11 cellular contexts compared by ENCODE assay signal in the genomic region with DNA sequence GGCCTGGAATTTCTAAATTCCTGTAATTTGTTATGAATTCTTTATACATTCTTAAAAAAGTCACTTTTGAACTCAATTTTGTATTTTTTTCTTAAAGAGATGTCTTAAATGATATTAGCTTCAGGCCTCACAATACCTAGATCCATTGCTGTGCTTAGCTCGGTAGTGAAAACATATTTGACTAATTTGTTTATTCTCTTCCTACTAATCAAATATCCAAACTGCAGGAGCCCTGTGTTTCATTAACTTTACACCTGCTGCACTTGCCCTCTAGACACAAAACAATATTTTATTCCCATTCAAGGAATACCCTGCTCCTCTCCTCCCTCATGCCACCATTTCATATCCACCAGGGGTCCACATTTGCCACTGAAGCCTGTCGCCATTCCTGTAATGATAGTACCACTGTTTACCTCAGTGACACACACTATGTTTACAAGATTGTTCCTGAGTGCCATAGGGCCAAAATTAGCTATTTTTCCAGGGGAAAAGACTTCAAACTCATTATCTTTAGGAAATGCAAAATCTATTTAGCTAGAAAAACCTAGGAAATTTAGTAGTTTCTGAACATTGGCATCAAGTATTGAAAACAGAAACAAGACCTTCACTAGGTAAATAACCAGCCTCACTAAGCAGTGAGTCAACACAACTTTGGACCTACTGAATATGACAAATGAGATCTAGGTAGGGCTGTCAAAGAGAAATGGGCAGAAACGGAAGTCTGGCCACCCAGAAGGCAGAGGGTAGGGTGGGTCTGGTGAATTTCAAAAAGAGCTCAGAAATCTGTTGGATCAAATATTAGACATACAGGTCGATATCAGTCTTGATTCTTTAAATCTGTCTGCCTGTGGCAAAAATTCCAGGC.
"Had no signal": no experiment of that assay in that cellular context is flagged by ENCODE, and none has a peak within 500 bp of the region (broad histone marks: within the 10 kb centered on the region; RNA-seq: fewer than 3 reads in every experiment).

No MANE protein-coding gene starts in this region.

- H3K4me1 ChIP-seq: gastroesophageal sphincter, neural progenitor cell, thyroid gland had no signal

- H3K36me3 Mint-ChIP-seq: activated CD8-positive, alpha-beta memory T cell treated with anti-CD3 and anti-CD28 coated beads, Interleukin-2, amount 10 ng/mL, durations not matched to agents 7 days and 5 days; activated naive CD4-positive, alpha-beta T cell treated with anti-CD3 and anti-CD28 coated beads, Interleukin-2, amount 50 U/mL, for 24 hours; neural progenitor cell had no signal

- H3K27ac Mint-ChIP-seq: activated CD8-positive, alpha-beta memory T cell treated with anti-CD3 and anti-CD28 coated beads, Interleukin-2, amount 10 ng/mL, durations not matched to agents 7 days and 5 days; activated naive CD4-positive, alpha-beta T cell treated with anti-CD3 and anti-CD28 coated beads, Interleukin-2, amount 50 U/mL, for 24 hours; activated T-cell treated with anti-CD3 and anti-CD28 coated beads, Interleukin-2, amount 50 U/mL, for 24 hours; effector memory CD8-positive, alpha-beta T cell; neural progenitor cell had no signal

- H3K9me3 Mint-ChIP-seq: activated naive CD4-positive, alpha-beta T cell treated with anti-CD3 and anti-CD28 coated beads, Interleukin-2, amount 50 U/mL, for 24 hours; activated T-cell treated with anti-CD3 and anti-CD28 coated beads, Interleukin-2, amount 50 U/mL, for 24 hours; neural progenitor cell had no signal

- DNase-seq: activated CD4-positive, alpha-beta T cell treated with anti-CD3 and anti-CD28 coated beads, Interleukin-2, amount 50 U/mL, for 48 hours; activated CD8-positive, alpha-beta memory T cell treated with anti-CD3 and anti-CD28 coated beads, Interleukin-2, amount 10 ng/mL, durations not matched to agents 7 days and 5 days; activated effector memory CD4-positive, alpha-beta T cell treated with Interleukin-2 at 50 U/mL for 16 hours; activated T-cell treated with anti-CD3 and anti-CD28 coated beads, Interleukin-2, amount 50 U/mL, for 24 hours; central memory CD4-positive, alpha-beta T cell; effector memory CD8-positive, alpha-beta T cell; ovary; thyroid gland had no signal

- H3K36me3 ChIP-seq: gastroesophageal sphincter, neural progenitor cell, ovary, thyroid gland had no signal

- H3K4me3 ChIP-seq: gastroesophageal sphincter, neural progenitor cell, ovary, thyroid gland had no signal

- H3K4me3 Mint-ChIP-seq: activated CD8-positive, alpha-beta memory T cell treated with anti-CD3 and anti-CD28 coated beads, Interleukin-2, amount 10 ng/mL, durations not matched to agents 7 days and 5 days; activated naive CD4-positive, alpha-beta T cell treated with anti-CD3 and anti-CD28 coated beads, Interleukin-2, amount 50 U/mL, for 24 hours; activated T-cell treated with anti-CD3 and anti-CD28 coated beads, Interleukin-2, amount 50 U/mL, for 24 hours; effector memory CD8-positive, alpha-beta T cell; neural progenitor cell had no signal

- H3K9me3 ChIP-seq: gastroesophageal sphincter, ovary, thyroid gland had no signal

- H3K27me3 ChIP-seq: neural progenitor cell, ovary, thyroid gland had no signal

- H3K4me2 ChIP-seq: neural progenitor cell had no signal

- H3K4me1 Mint-ChIP-seq: activated naive CD4-positive, alpha-beta T cell treated with anti-CD3 and anti-CD28 coated beads, Interleukin-2, amount 50 U/mL, for 24 hours; neural progenitor cell had no signal

- H2AFZ ChIP-seq: neural progenitor cell had no signal

- H3K27ac ChIP-seq: gastroesophageal sphincter, neural progenitor cell, ovary, thyroid gland had no signal
